8 cellular contexts compared by ENCODE assay signal in the genomic region with DNA sequence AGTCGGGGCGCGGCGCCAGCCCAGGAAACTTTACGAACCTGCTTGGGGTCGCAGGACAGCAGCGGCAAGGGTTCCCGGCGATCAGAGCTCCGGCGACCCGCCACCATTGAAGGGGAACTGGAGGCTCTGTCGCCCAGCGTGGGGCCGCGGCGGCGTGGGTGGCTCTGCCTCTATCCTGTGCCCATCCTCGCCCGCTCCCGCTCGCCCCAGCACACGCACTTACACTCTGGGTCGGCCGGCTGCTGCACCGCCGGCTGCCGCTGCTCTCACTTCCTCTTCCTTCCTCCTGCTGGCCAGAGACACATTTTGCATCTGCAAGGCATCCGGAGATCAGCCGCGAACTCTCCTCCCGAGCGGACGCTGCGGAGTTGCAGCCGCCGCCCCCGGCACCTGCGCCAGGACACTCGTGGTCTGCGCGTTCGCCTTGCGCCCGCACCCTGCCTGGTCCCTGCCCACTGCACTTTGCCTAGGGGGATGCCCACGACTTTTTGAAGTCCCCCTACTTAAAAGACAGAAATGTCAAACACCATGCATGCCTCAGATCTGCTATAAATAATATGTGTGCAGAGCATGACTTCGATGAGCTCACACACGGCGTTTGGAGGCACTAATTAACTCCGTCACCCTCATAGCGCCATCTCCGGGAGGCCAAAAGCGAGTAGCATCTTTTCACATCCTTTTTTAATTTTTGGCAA. TPM values are rescaled to one million over a fixed set of nuclear protein-coding genes. Genes with fewer than 3 reads are reported as not detected.
DNase-seq lines count a peak whose midpoint lies in the region; ATAC-seq and TF ChIP-seq lines count a peak whose summit lies in the region.

A gene with protein sequence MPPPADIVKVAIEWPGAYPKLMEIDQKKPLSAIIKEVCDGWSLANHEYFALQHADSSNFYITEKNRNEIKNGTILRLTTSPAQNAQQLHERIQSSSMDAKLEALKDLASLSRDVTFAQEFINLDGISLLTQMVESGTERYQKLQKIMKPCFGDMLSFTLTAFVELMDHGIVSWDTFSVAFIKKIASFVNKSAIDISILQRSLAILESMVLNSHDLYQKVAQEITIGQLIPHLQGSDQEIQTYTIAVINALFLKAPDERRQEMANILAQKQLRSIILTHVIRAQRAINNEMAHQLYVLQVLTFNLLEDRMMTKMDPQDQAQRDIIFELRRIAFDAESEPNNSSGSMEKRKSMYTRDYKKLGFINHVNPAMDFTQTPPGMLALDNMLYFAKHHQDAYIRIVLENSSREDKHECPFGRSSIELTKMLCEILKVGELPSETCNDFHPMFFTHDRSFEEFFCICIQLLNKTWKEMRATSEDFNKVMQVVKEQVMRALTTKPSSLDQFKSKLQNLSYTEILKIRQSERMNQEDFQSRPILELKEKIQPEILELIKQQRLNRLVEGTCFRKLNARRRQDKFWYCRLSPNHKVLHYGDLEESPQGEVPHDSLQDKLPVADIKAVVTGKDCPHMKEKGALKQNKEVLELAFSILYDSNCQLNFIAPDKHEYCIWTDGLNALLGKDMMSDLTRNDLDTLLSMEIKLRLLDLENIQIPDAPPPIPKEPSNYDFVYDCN (minus strand): TSS at position 228 of the 695 bp plus-strand sequence. CDS start 106,174 bp downstream, outside the sequence.

- ATAC-seq in GM21786 (IDR thresholded peaks at IDR 0.05; ENCODE audit: unreplicated experiment) (peak; percentile 94), sciatic nerve (peak; percentile 75)

- no peaks in the 10 kb centered on the region for H3K9me2 ChIP-seq in Loucy (replicated peaks; ENCODE audit: low read depth, low read length)

- peak; percentile 1 for DNase-seq in EH (ENCODE audit: low read depth)
- peak; percentile 64 for DNase-seq in T-helper 9 cell
- peak; percentile 86 for DNase-seq in astrocyte of the hippocampus (ENCODE audit: low read depth, low spot score)
- DNase-seq in iPS DF 4.7 (ENCODE audit: extremely low read depth, low spot score), result peak; percentile 56
- DNase-seq in sciatic nerve (ENCODE audit: low spot score), result peak; percentile 85
- no peak for DNase-seq in HFFc6

- peaks cover 30% of the 10 kb centered on the region for H3K9me3 Mint-ChIP-seq in HFFc6

- H3K9ac ChIP-seq in Loucy (ENCODE audit: low read depth, low read length, poor library complexity, severe bottlenecking), result peak within 1 kb of the TSS; percentile 83

- no peaks in the 10 kb centered on the region; the same call in 1 of the 2 replicates for H3F3A ChIP-seq in Loucy (ENCODE audit: low read depth)

- no peak within 1 kb of the TSS for H3K27ac Mint-ChIP-seq in HFFc6

- no peaks in the 10 kb centered on the region for H3K36me3 Mint-ChIP-seq in HFFc6 (ENCODE audit: low read depth)

- no peaks in the 10 kb centered on the region; the same call in 1 of the 2 replicates for H3K27me3 Mint-ChIP-seq in HFFc6 (ENCODE audit: insufficient read depth)

- H3K27me3 ChIP-seq in Loucy (ENCODE audit: insufficient read depth, low read length, poor library complexity, severe bottlenecking), result no peaks in the 10 kb centered on the region

- no peaks in the 10 kb centered on the region for H3K9me3 ChIP-seq in Loucy (ENCODE audit: insufficient read depth, low read depth, low read length)

- intact Hi-C loops in sciatic nerve (cut with DNase I), result no loop called here

- H3K4me3 Mint-ChIP-seq in HFFc6, result no peak within 1 kb of the TSS

- H3K79me2 ChIP-seq in Loucy (ENCODE audit: insufficient read depth, low read length), result peaks cover 19% of the 10 kb centered on the region

- peak; percentile 48 for TF ChIP-seq CTCF in Loucy (conservative IDR thresholded peaks at IDR 0.05; ENCODE audit: low read length)
- no peak for TF ChIP-seq CTCF in HFFc6 (IDR thresholded peaks at IDR 0.05)

- peak within 1 kb of the TSS; percentile 96 for H2AFZ ChIP-seq in Loucy (ENCODE audit: low read length)

- no peaks in the 10 kb centered on the region for H3K36me3 ChIP-seq in Loucy (ENCODE audit: insufficient read depth, low read length)

- H3K4me1 Mint-ChIP-seq in HFFc6 (ENCODE audit: low read depth), result no peaks in the 10 kb centered on the region

- H3K4me1 ChIP-seq in Loucy (ENCODE audit: insufficient read depth, low read length, poor library complexity, severe bottlenecking), result peaks cover 33% of the 10 kb centered on the region

- peak within 1 kb of the TSS; percentile 90 for H3K4me2 ChIP-seq in Loucy (ENCODE audit: low read depth, low read length, poor library complexity, severe bottlenecking)

- H4K20me1 ChIP-seq in Loucy (ENCODE audit: insufficient read depth, low read length, poor library complexity, severe bottlenecking), result no peaks in the 10 kb centered on the region

- peak within 1 kb of the TSS; percentile 93 for H3K4me3 ChIP-seq in Loucy (ENCODE audit: low read length, poor library complexity, severe bottlenecking)

RNA-seq across cellular contexts. Expression of the gene that starts here (rescaled TPM):
- total RNA-seq in sciatic nerve, result 151 TPM
- not detected for total RNA-seq in HFFc6 (2021; fragmentation: NEBNext Ultra II Directional; extraction: Animal tissue kit (Norgen Biotek cat#: 25700))

Comparison
In these comparisons a context has a peak if more than half of its experiments do, and no peak if none do; other contexts are left out.
1. RNA of the gene that starts here (total RNA-seq): 151 TPM in sciatic nerve (single experiment); not detected in HFFc6; every median in the first group is over 100 times any median in the second.